In genomic region chr5:148962200-148962550, GRCh38 we compare ENCODE assay signal across 20 cellular contexts.
A peak's percentile ranks its signal among the peaks of the same experiment; 100 is the strongest.
DNase-seq lines count a peak whose midpoint lies in the region; ATAC-seq and TF ChIP-seq lines count a peak whose summit lies in the region.
"Had no signal": no experiment of that assay in that cellular context is flagged by ENCODE, and none has a peak within 500 bp of the region (broad histone marks: within the 10 kb centered on the region; RNA-seq: fewer than 3 reads in every experiment).

No MANE protein-coding gene starts in this region.

- no peak overlapping the region for H3K9ac ChIP-seq in fibroblast of lung (ENCODE audit: insufficient read depth, low read length)
- H3K9ac ChIP-seq: BLaER1 treated with 17β-estradiol and CSF1 and Interleukin-3, amounts not matched to agents 10 nM and 100 nM; SK-N-SH had no signal

- ATAC-seq in gastrocnemius medialis (no peak), GM21529 (IDR thresholded peaks at IDR 0.05; ENCODE audit: unreplicated experiment) (no peak)

- H3K27me3 ChIP-seq in fibroblast of lung (ENCODE audit: control insufficient read depth, insufficient read depth, low read length) (no peaks in the 10 kb centered on the region), gastrocnemius medialis (no peaks in the 10 kb centered on the region)
- H3K27me3 ChIP-seq: BLaER1 treated with 17β-estradiol and CSF1 and Interleukin-3, amounts not matched to agents 10 nM and 100 nM had no signal

- H3K4me3 ChIP-seq in fibroblast of lung (replicated peaks in 1 of 4; ENCODE audit: control extremely low read depth in 1 of 4, insufficient read depth in 1 of 4, low read depth in 3 of 4, low read length in 4 of 4) (no peak overlapping the region), gastrocnemius medialis (no peak overlapping the region)
- H3K4me3 ChIP-seq: BLaER1 treated with 17β-estradiol and CSF1 and Interleukin-3, amounts not matched to agents 10 nM and 100 nM had no signal

- DNase-seq in Calu3 (no peak), RWPE1 (ENCODE audit: low spot score) (no peak), fibroblast of lung (ENCODE audit: low read depth in 2 of 2) (no peak), gastrocnemius medialis (no peak), immature natural killer cell (no peak), NCI-H2107 treated with DMSO at 0.1 percent for 48 hours (lab: John Stamatoyannopoulos, UW; ENCODE audit: unreplicated experiment) (no peak)
- DNase-seq: CD8-positive, alpha-beta memory T cell; DMS79; H9; MM.1S; NCI-H1092 treated with DMSO at 0.1 percent for 48 hours; NCI-H1694; NCI-H510A; NCI-H748 treated with DMSO at 0.1 percent for 48 hours; NK-92 treated with Interleukin-12 subunit alpha and Interleukin-12 subunit beta, amount 100 ng/mL, for 24 hours; SHP77 treated with DMSO at 0.1 percent for 48 hours; SK-N-SH had no signal

- peaks cover 10% of the 10 kb centered on the region for H3K4me1 ChIP-seq in fibroblast of lung (ENCODE audit: control insufficient read depth, extremely low read depth, insufficient read depth, low read length)
- H3K4me1 ChIP-seq in gastrocnemius medialis = peaks cover 14 to 28% of the 10 kb centered on the region in 2 donors

- POLR2A ChIA-PET in RWPE1 (lab: Yijun Ruan, JAX; ENCODE audit: low non-redundant PET) = no interaction called here

- peak overlapping the region; percentile 17 for H3K4me2 ChIP-seq in fibroblast of lung (ENCODE audit: extremely low read depth, insufficient read depth, low read length)
- H3K4me2 ChIP-seq: SK-N-SH had no signal

- no peak overlapping the region for H3K4me3 Mint-ChIP-seq in Calu3 (ENCODE audit: low read depth, unreplicated experiment)
- H3K4me3 Mint-ChIP-seq in immature natural killer cell = no peak overlapping the region
- H3K4me3 Mint-ChIP-seq: CD8-positive, alpha-beta memory T cell; H9 had no signal

- no peaks in the 10 kb centered on the region for H3K79me2 ChIP-seq in fibroblast of lung (ENCODE audit: control insufficient read depth, insufficient read depth, low read length)

- H3K27ac Mint-ChIP-seq in Calu3 (ENCODE audit: unreplicated experiment) (peak overlapping the region; percentile 67), immature natural killer cell (no peak overlapping the region)
- H3K27ac Mint-ChIP-seq: CD8-positive, alpha-beta memory T cell; H9 had no signal

- no peaks in the 10 kb centered on the region for H4K20me1 ChIP-seq in fibroblast of lung (ENCODE audit: control insufficient read depth, extremely low read depth, insufficient read depth, low read length)
- H4K20me1 ChIP-seq: BLaER1 treated with 17β-estradiol and CSF1 and Interleukin-3, amounts not matched to agents 10 nM and 100 nM had no signal

- CTCF ChIA-PET in Calu3 (lab: Charles Lee) = interaction anchor here (0.6 to 2.3 kb wide), 3 partner anchors 49 to 221 kb away, joined by 3 to 20 read pairs (median 3); no protein-coding TSS in a partner anchor
- CTCF ChIA-PET in RWPE1 (lab: Yijun Ruan, JAX) = interaction anchor here (0.5 kb wide), 1 partner anchor 306 kb away, joined by 3 read pairs; no protein-coding TSS in a partner anchor

- H3K36me3 ChIP-seq in fibroblast of lung (ENCODE audit: control insufficient read depth, insufficient read depth, low read length) (no peaks in the 10 kb centered on the region), gastrocnemius medialis (no peaks in the 10 kb centered on the region)
- H3K36me3 ChIP-seq: BLaER1 treated with 17β-estradiol and CSF1 and Interleukin-3, amounts not matched to agents 10 nM and 100 nM had no signal

- intact Hi-C loops in Calu3 (cut with micrococcal nuclease; ENCODE audit: unreplicated experiment) = no loop called here
- intact Hi-C loops in gastrocnemius medialis (cut with DNase I; ENCODE audit: low total_unique reads) = no loop called here

- H3K27me3 Mint-ChIP-seq in Calu3 (ENCODE audit: unreplicated experiment) (no peaks in the 10 kb centered on the region), immature natural killer cell (ENCODE audit: low read depth in 3 of 3) (peaks cover 0 to 3% (median 2%) of the 10 kb centered on the region in 3 donors)
- H3K27me3 Mint-ChIP-seq: CD8-positive, alpha-beta memory T cell had no signal

- BruUV-seq in Calu3 (replicated peaks; lab: Mats Ljungman, UMichigan) = no TSS peak

- H3K9me3 Mint-ChIP-seq in Calu3 (ENCODE audit: low read depth, unreplicated experiment) = no peaks in the 10 kb centered on the region
- no peaks in the 10 kb centered on the region for H3K9me3 Mint-ChIP-seq in immature natural killer cell
- H3K9me3 Mint-ChIP-seq: CD8-positive, alpha-beta memory T cell; H9 had no signal

- H3K9me3 ChIP-seq in fibroblast of lung (ENCODE audit: control insufficient read depth, insufficient read depth, low read depth, low read length) (no peaks in the 10 kb centered on the region), gastrocnemius medialis (no peaks in the 10 kb centered on the region)
- H3K9me3 ChIP-seq: BLaER1 treated with 17β-estradiol and CSF1 and Interleukin-3, amounts not matched to agents 10 nM and 100 nM; SK-N-SH had no signal

- TF ChIP-seq CTCF in Calu3 (IDR thresholded peaks at IDR 0.05; ENCODE audit: unreplicated experiment) (no peak), RWPE1 (conservative IDR thresholded peaks at IDR 0.05; ENCODE audit: low read depth) (no peak), fibroblast of lung (conservative IDR thresholded peaks at IDR 0.05 in 1 of 2, IDR thresholded peaks at IDR 0.05 in 1 of 2; ENCODE audit: low read depth in 1 of 2, low read length in 2 of 2) (no peak), gastrocnemius medialis (IDR thresholded peaks at IDR 0.05 in 4 of 5, conservative IDR thresholded peaks at IDR 0.05 in 1 of 5) (no peak)

- in situ Hi-C loops in gastrocnemius medialis (cut with MboI; ENCODE audit: low sequenced_read_pairs in 4 of 4) = no loop called here

- peaks cover 89% of the 10 kb centered on the region for H3K4me1 Mint-ChIP-seq in Calu3 (ENCODE audit: low read depth, unreplicated experiment)
- peaks cover 14 to 17% of the 10 kb centered on the region in 2 donors for H3K4me1 Mint-ChIP-seq in immature natural killer cell

- no peak for TF ChIP-seq POLR2A in gastrocnemius medialis (IDR thresholded peaks at IDR 0.05)

- H3K27ac ChIP-seq in RWPE1 = peak overlapping the region; percentile 27; the same call in 1 of the 2 replicates
- H3K27ac ChIP-seq in fibroblast of lung (ENCODE audit: insufficient read depth, low read length) = peak overlapping the region; percentile 46
- peak overlapping the region; percentile 90 to 96 (median 93) for H3K27ac ChIP-seq in gastrocnemius medialis
- H3K27ac ChIP-seq: BLaER1 treated with 17β-estradiol and CSF1 and Interleukin-3, amounts not matched to agents 10 nM and 100 nM; HL-60 had no signal

- H3K36me3 Mint-ChIP-seq in Calu3 (ENCODE audit: insufficient read depth, unreplicated experiment) (peaks cover 18% of the 10 kb centered on the region), immature natural killer cell (peaks cover 0 to 4% (median 0%) of the 10 kb centered on the region in 3 donors)
- H3K36me3 Mint-ChIP-seq: CD8-positive, alpha-beta memory T cell had no signal

- no peak overlapping the region for H2AFZ ChIP-seq in fibroblast of lung (ENCODE audit: low read length)

Comparison
In these comparisons a context has a peak if more than half of its experiments do, and no peak if none do; other contexts are left out.
1. H3K27ac ChIP-seq: peak in every context shown above with its lines; median percentile 93 in gastrocnemius medialis; 46 in fibroblast of lung; 27 in RWPE1.